In the genomic region with DNA sequence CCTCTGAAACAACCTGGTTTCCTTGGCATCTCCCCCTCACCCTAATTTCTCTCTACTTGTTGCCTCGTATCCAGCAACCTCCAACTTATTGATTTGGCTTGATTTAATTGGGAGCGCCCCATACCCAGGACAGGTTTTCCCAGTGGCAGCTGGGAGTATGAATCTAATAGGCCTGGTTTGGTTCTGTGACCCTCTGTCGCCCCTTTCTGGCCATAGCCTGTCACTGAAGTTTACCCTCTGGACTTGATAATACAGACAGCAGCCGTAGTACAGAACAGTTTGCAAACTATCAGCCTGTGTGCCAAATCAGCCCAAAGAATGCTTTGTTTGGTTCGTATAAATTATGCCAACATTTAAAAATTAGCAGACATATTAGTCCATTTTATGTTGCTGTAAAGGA, we compare ENCODE assay signal across 8 cellular contexts.
DNase-seq lines count a peak whose midpoint lies in the region; ATAC-seq and TF ChIP-seq lines count a peak whose summit lies in the region.

No MANE protein-coding gene starts in this region.

- H3K27me3 ChIP-seq in lower lobe of right lung (ENCODE audit: low read depth), result no peaks in the 10 kb centered on the region

- no peak overlapping the region for H3K4me3 ChIP-seq in lower lobe of right lung

- peak; percentile 74 for DNase-seq in COLO829 (ENCODE audit: low spot score)
- DNase-seq in MV-4-11 (lab: John Stamatoyannopoulos, UW), result peak; percentile 0
- DNase-seq in astrocyte of the hippocampus (ENCODE audit: low read depth, low spot score), result peak; percentile 32
- no peak for DNase-seq in lower lobe of right lung
- DNase-seq in NCI-H2029 treated with DMSO at 0.1 percent for 48 hours (lab: John Stamatoyannopoulos, UW), result no peak
- no peak for DNase-seq in OCI-M2 (lab: John Stamatoyannopoulos, UW; ENCODE audit: unreplicated experiment)
- no peak for DNase-seq in KG1 (lab: John Stamatoyannopoulos, UW)

- no peaks in the 10 kb centered on the region for H3K9me3 ChIP-seq in lower lobe of right lung

- intact Hi-C loops in lower lobe of right lung (cut with DNase I), result no loop called here

- TF ChIP-seq CTCF in lower lobe of right lung (IDR thresholded peaks at IDR 0.05), result peak; percentile 22

- peak; percentile 43 for ATAC-seq in GM21529 (IDR thresholded peaks at IDR 0.05; ENCODE audit: unreplicated experiment)
- ATAC-seq in lower lobe of right lung, result peak in 1 of 2 donors; percentile 59

- H3K36me3 ChIP-seq in lower lobe of right lung, result no peaks in the 10 kb centered on the region

- no peaks in the 10 kb centered on the region for H3K4me1 ChIP-seq in lower lobe of right lung

- H3K27ac ChIP-seq in lower lobe of right lung, result no peak overlapping the region

Comparison
In these comparisons a context has a peak if more than half of its experiments do, and no peak if none do; other contexts are left out.
1. DNase-seq: peak in COLO829 (single experiment), MV-4-11 (single experiment) and astrocyte of the hippocampus (single experiment); none in lower lobe of right lung (single experiment), NCI-H2029 treated with DMSO at 0.1 percent for 48 hours (single experiment), OCI-M2 (single experiment) and KG1 (single experiment).